In the genomic region with DNA sequence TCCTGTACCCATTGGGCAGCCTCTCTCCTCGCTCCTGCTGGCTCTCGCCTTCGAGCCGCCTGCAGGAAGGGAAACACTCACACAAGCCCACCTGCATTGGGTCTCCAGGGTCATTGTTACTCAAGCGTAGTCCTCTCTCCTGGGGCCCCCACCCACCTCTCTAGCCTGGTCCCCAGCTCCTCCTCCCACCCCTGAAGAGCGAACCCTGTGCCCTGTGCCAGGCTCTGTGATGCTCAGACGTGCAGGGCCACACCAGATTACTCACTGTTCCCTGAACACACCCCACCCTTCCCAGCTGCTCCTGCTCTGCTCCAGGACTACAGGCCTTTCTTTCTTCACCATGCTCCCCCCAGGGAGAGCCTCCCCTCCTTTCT, we compare ENCODE assay signal across 14 cellular contexts.
DNase-seq lines count a peak whose midpoint lies in the region; ATAC-seq and TF ChIP-seq lines count a peak whose summit lies in the region.
"Had no signal": no experiment of that assay in that cellular context is flagged by ENCODE, and none has a peak within 500 bp of the region (broad histone marks: within the 10 kb centered on the region; RNA-seq: fewer than 3 reads in every experiment).

No MANE protein-coding gene starts in this region.

- no peaks in the 10 kb centered on the region for H4K20me1 ChIP-seq in H9 (ENCODE audit: control insufficient read depth, insufficient read depth, insufficient read length)

- ATAC-seq in GM21529 (IDR thresholded peaks at IDR 0.05; ENCODE audit: unreplicated experiment): no peak

- no peak for TF ChIP-seq EP300 in transverse colon (IDR thresholded peaks at IDR 0.05; ENCODE audit: low read depth)

- H2AFZ ChIP-seq in mesenchymal stem cell (ENCODE audit: low read depth, low read length) (peak overlapping the region; percentile 58), H9 (ENCODE audit: low read length) (no peak overlapping the region)

- H3K23ac ChIP-seq in mesenchymal stem cell (ENCODE audit: low read length in 2 of 2) (no peak overlapping the region), H9 (ENCODE audit: insufficient read length, low read depth, low read length) (no peak overlapping the region)

- H3K4me3 Mint-ChIP-seq in activated CD4-positive, alpha-beta T cell treated with anti-CD3 and anti-CD28 coated beads, Interleukin-2, amount 10 ng/mL, durations not matched to agents 24 days and 14 days: no peak overlapping the region
- H3K4me3 Mint-ChIP-seq in chondrocyte (ENCODE audit: unreplicated experiment): no peak overlapping the region
- H3K4me3 Mint-ChIP-seq in H9: no peak overlapping the region

- H2AK5ac ChIP-seq in mesenchymal stem cell (ENCODE audit: low read length, severe bottlenecking) (no peak overlapping the region), H9 (ENCODE audit: insufficient read length, low read length) (no peak overlapping the region)

- in situ Hi-C loops in transverse colon (cut with MboI; ENCODE audit: low pct_ligation_motif_present in 1 of 4, low pct_unique_long_range_greater_than_20kb in 1 of 4, low sequenced_read_pairs in 3 of 4): loop anchor here in 3 of 4 donors (5.0 to 25.0 kb wide), 4 partner anchors 162 to 380 kb away; no protein-coding TSS in a partner anchor

- no peaks in the 10 kb centered on the region for H3K9me3 Mint-ChIP-seq in activated CD4-positive, alpha-beta T cell treated with anti-CD3 and anti-CD28 coated beads, Interleukin-2, amount 10 ng/mL, durations not matched to agents 24 days and 14 days
- peaks cover 5% of the 10 kb centered on the region for H3K9me3 Mint-ChIP-seq in chondrocyte (ENCODE audit: low read depth)
- peaks cover 2 to 6% of the 10 kb centered on the region in 2 experiments; a peak in 2 of 5 replicates for H3K9me3 Mint-ChIP-seq in H9

- 89% methylated on average over 7 of the region's 7 CpGs for WGBS in mesenchymal stem cell
- WGBS in transverse colon (ENCODE audit: low coverage in 1 of 2), 2 donors: 90% methylated on average over 7 of the region's 7 CpGs; no CpG with 5 or more reads in 1 of the 2 donors
- no CpG with 5 or more reads among the region's 7 CpGs for WGBS in H9 (ENCODE audit: extremely low coverage, insufficient read length, low lambda C conversion rate)

- H3K27ac ChIP-seq in mesenchymal stem cell (ENCODE audit: low read length, poor library complexity, severe bottlenecking): no peak overlapping the region
- peak overlapping the region; percentile 56 to 69 (median 61) for H3K27ac ChIP-seq in transverse colon
- no peak overlapping the region for H3K27ac ChIP-seq in H9 (ENCODE audit: insufficient read length, low read depth, low read length)
- H3K27ac ChIP-seq: PC-9 had no signal

- peaks cover 8% of the 10 kb centered on the region for H3K36me3 Mint-ChIP-seq in activated CD4-positive, alpha-beta T cell treated with anti-CD3 and anti-CD28 coated beads, Interleukin-2, amount 10 ng/mL, durations not matched to agents 24 days and 14 days (ENCODE audit: low read depth)
- no peaks in the 10 kb centered on the region for H3K36me3 Mint-ChIP-seq in chondrocyte (ENCODE audit: low read depth)
- H3K36me3 Mint-ChIP-seq in H9 (ENCODE audit: insufficient read depth in 1 of 3, low read depth in 3 of 3): peaks cover 0 to 2% (median 0%) of the 10 kb centered on the region in 3 experiments; a peak in 3 of 7 replicates

- no peak for DNase-seq in activated CD4-positive, alpha-beta T cell treated with anti-CD3 and anti-CD28 coated beads, Interleukin-2, amount 10 ng/mL, durations not matched to agents 24 days and 14 days
- no peak for DNase-seq in activated CD4-positive, alpha-beta T cell treated with anti-CD3 and anti-CD28 coated beads for 48 hours
- DNase-seq in chondrocyte (ENCODE audit: low spot score): no peak
- DNase-seq in mesenchymal stem cell: no peak
- DNase-seq in transverse colon: no peak
- no peak for DNase-seq in H9
- DNase-seq in CD1c-positive myeloid dendritic cell (ENCODE audit: extremely low spot score): no peak
- DNase-seq: activated CD4-positive, alpha-beta T cell treated with anti-CD3 and anti-CD28 coated beads for 1 hour; adrenal gland; GF-D8; mesendoderm; NCI-H1436 treated with DMSO at 0.1 percent for 48 hours; PC-9 had no signal

- H3K23me2 ChIP-seq in H9 (ENCODE audit: insufficient read length, low read depth, low read length, poor library complexity, severe bottlenecking): peaks cover 10% of the 10 kb centered on the region

- TF ChIP-seq POLR2A in transverse colon (IDR thresholded peaks at IDR 0.05): no peak

- H3K4ac ChIP-seq in mesenchymal stem cell (ENCODE audit: low read depth in 1 of 2, low read length in 2 of 2) (no peak overlapping the region), H9 (ENCODE audit: low read depth, low read length) (no peak overlapping the region)

- intact Hi-C loops in activated CD4-positive, alpha-beta T cell treated with anti-CD3 and anti-CD28 coated beads, Interleukin-2, amount 10 ng/mL, durations not matched to agents 24 days and 14 days (cut with micrococcal nuclease): loop anchor here (10.0 kb wide), 1 partner anchor 520 kb away; no protein-coding TSS in a partner anchor
- intact Hi-C loops in transverse colon (cut with DNase I; ENCODE audit: low total_unique reads): loop anchor here (5.0 kb wide), 1 partner anchor 177 kb away; a partner anchor contains a TSS

- no peak overlapping the region for H3K56ac ChIP-seq in H9 (ENCODE audit: insufficient read length, low read depth, low read length)

- H3K14ac ChIP-seq in mesenchymal stem cell (ENCODE audit: low read length in 2 of 2) (no peak overlapping the region), H9 (ENCODE audit: insufficient read depth, low read length) (no peak overlapping the region)

- H3K9me3 ChIP-seq in mesenchymal stem cell (ENCODE audit: control insufficient read depth, low read length) (no peaks in the 10 kb centered on the region), transverse colon (no peaks in the 10 kb centered on the region), H9 (ENCODE audit: control insufficient read depth, low read depth, low read length) (no peaks in the 10 kb centered on the region)
- H3K9me3 ChIP-seq: adrenal gland had no signal

- TF ChIP-seq CTCF in chondrocyte (IDR thresholded peaks at IDR 0.05) (no peak), transverse colon (IDR thresholded peaks at IDR 0.05) (no peak), H9 (conservative IDR thresholded peaks at IDR 0.05) (no peak)

- no peak overlapping the region for H3K4me3 ChIP-seq in mesenchymal stem cell (ENCODE audit: insufficient read depth in 1 of 2, low read depth in 1 of 2, low read length in 2 of 2)
- no peak overlapping the region for H3K4me3 ChIP-seq in transverse colon
- H3K4me3 ChIP-seq: adrenal gland, PC-9 had no signal

- H3K9ac ChIP-seq in mesenchymal stem cell (ENCODE audit: low read length) (peak overlapping the region; percentile 83), H9 (ENCODE audit: extremely low read depth, insufficient read length, low read length) (no peak overlapping the region)

- H3K4me2 ChIP-seq in mesenchymal stem cell (ENCODE audit: low read length, poor library complexity, severe bottlenecking): no peak overlapping the region
- no peak overlapping the region for H3K4me2 ChIP-seq in H9 (ENCODE audit: insufficient read depth, insufficient read length, low read length)

- no peaks in the 10 kb centered on the region for H3K79me2 ChIP-seq in H9 (ENCODE audit: insufficient read depth, low read length)

- H3K79me1 ChIP-seq in mesenchymal stem cell (replicated peaks; ENCODE audit: low read length, poor library complexity, severe bottlenecking): peaks cover 2% of the 10 kb centered on the region
- H3K79me1 ChIP-seq in H9 (ENCODE audit: insufficient read depth, low read depth, low read length, poor library complexity, severe bottlenecking): no peaks in the 10 kb centered on the region

- peak overlapping the region; percentile 86 for H3K27ac Mint-ChIP-seq in activated CD4-positive, alpha-beta T cell treated with anti-CD3 and anti-CD28 coated beads, Interleukin-2, amount 10 ng/mL, durations not matched to agents 24 days and 14 days
- H3K27ac Mint-ChIP-seq in chondrocyte (ENCODE audit: unreplicated experiment) (peak overlapping the region; percentile 13), H9 (no peak overlapping the region; a peak in 1 of 7 replicates)

- H3T11ph ChIP-seq in H9 (ENCODE audit: low read length): no peak overlapping the region

- no peak overlapping the region for H4K8ac ChIP-seq in mesenchymal stem cell (ENCODE audit: low read length)
- H4K8ac ChIP-seq in H9 (replicated peaks; ENCODE audit: insufficient read length, low read depth, low read length): no peak overlapping the region

- no peak overlapping the region for H4K5ac ChIP-seq in H9 (ENCODE audit: insufficient read length, low read depth, low read length)

- H2BK5ac ChIP-seq in mesenchymal stem cell (ENCODE audit: low read depth, low read length, poor library complexity, severe bottlenecking): no peak overlapping the region
- H2BK5ac ChIP-seq in H9 (ENCODE audit: insufficient read length, low read length): no peak overlapping the region

- H4K91ac ChIP-seq in mesenchymal stem cell (ENCODE audit: low read length) (no peak overlapping the region), H9 (ENCODE audit: insufficient read length, low read depth, low read length) (no peak overlapping the region)

- H2BK15ac ChIP-seq in mesenchymal stem cell (ENCODE audit: low read depth, poor library complexity, severe bottlenecking) (peak overlapping the region; percentile 53), H9 (ENCODE audit: low read depth, low read length) (no peak overlapping the region)

- H2BK12ac ChIP-seq in mesenchymal stem cell (ENCODE audit: low read length in 2 of 2) (peak overlapping the region in 1 of 2 experiments; percentile 79), H9 (ENCODE audit: insufficient read length, low read depth, low read length) (no peak overlapping the region)

- H3K27me3 ChIP-seq in mesenchymal stem cell (ENCODE audit: control insufficient read depth in 1 of 2, insufficient read depth in 1 of 2, low read length in 2 of 2): no peaks in the 10 kb centered on the region
- no peaks in the 10 kb centered on the region for H3K27me3 ChIP-seq in transverse colon
- no peaks in the 10 kb centered on the region for H3K27me3 ChIP-seq in H9 (ENCODE audit: insufficient read depth, low read length)
- H3K27me3 ChIP-seq: adrenal gland had no signal

- H2BK120ac ChIP-seq in mesenchymal stem cell (ENCODE audit: low read depth, low read length) (no peak overlapping the region), H9 (ENCODE audit: low read depth, low read length, poor library complexity, severe bottlenecking) (no peak overlapping the region)

- H2BK20ac ChIP-seq in H9 (ENCODE audit: low read depth, low read length, poor library complexity, severe bottlenecking): no peak overlapping the region

- no peaks in the 10 kb centered on the region for H3K27me3 Mint-ChIP-seq in activated CD4-positive, alpha-beta T cell treated with anti-CD3 and anti-CD28 coated beads, Interleukin-2, amount 10 ng/mL, durations not matched to agents 24 days and 14 days
- H3K27me3 Mint-ChIP-seq in chondrocyte (ENCODE audit: low read depth) (no peaks in the 10 kb centered on the region), H9 (ENCODE audit: low read depth) (peaks cover 13% of the 10 kb centered on the region)

- peaks cover 32% of the 10 kb centered on the region for H3K4me1 Mint-ChIP-seq in activated CD4-positive, alpha-beta T cell treated with anti-CD3 and anti-CD28 coated beads, Interleukin-2, amount 10 ng/mL, durations not matched to agents 24 days and 14 days
- H3K4me1 Mint-ChIP-seq in chondrocyte (ENCODE audit: low read depth) (peaks cover 64% of the 10 kb centered on the region), H9 (peaks cover 36 to 40% of the 10 kb centered on the region in 2 experiments)

- peak overlapping the region in 1 of 2 experiments; percentile 60 for H3K18ac ChIP-seq in mesenchymal stem cell (ENCODE audit: low read depth in 1 of 2, low read length in 2 of 2)
- no peak overlapping the region for H3K18ac ChIP-seq in H9 (ENCODE audit: insufficient read length, low read depth, low read length)

- H3K36me3 ChIP-seq in mesenchymal stem cell (ENCODE audit: control insufficient read depth in 1 of 2, insufficient read depth in 2 of 2, low read depth in 1 of 2, low read length in 2 of 2): no peaks in the 10 kb centered on the region
- no peaks in the 10 kb centered on the region for H3K36me3 ChIP-seq in transverse colon
- H3K36me3 ChIP-seq: adrenal gland had no signal

- peaks cover 17% of the 10 kb centered on the region for H3K4me1 ChIP-seq in mesenchymal stem cell (ENCODE audit: control insufficient read depth, insufficient read depth, low read depth, low read length)
- H3K4me1 ChIP-seq in transverse colon: peaks cover 16 to 42% (median 29%) of the 10 kb centered on the region in 4 donors
- peaks cover 2% of the 10 kb centered on the region; the same call in 1 of the 2 replicates for H3K4me1 ChIP-seq in H9 (ENCODE audit: insufficient read depth, low read length)

Comparison
In these comparisons a context has a peak if more than half of its experiments do, and no peak if none do; other contexts are left out.
1. H3K27ac Mint-ChIP-seq: peak in activated CD4-positive, alpha-beta T cell treated with anti-CD3 and anti-CD28 coated beads, Interleukin-2, amount 10 ng/mL, durations not matched to agents 24 days and 14 days (single experiment) and chondrocyte (single experiment); none in H9 (0 of 3).
2. H3K27ac ChIP-seq: peak in transverse colon (4 of 4); none in mesenchymal stem cell (single experiment) and H9 (single experiment).